Comparison of ENCODE assay signal across 8 cellular contexts in the genomic region with DNA sequence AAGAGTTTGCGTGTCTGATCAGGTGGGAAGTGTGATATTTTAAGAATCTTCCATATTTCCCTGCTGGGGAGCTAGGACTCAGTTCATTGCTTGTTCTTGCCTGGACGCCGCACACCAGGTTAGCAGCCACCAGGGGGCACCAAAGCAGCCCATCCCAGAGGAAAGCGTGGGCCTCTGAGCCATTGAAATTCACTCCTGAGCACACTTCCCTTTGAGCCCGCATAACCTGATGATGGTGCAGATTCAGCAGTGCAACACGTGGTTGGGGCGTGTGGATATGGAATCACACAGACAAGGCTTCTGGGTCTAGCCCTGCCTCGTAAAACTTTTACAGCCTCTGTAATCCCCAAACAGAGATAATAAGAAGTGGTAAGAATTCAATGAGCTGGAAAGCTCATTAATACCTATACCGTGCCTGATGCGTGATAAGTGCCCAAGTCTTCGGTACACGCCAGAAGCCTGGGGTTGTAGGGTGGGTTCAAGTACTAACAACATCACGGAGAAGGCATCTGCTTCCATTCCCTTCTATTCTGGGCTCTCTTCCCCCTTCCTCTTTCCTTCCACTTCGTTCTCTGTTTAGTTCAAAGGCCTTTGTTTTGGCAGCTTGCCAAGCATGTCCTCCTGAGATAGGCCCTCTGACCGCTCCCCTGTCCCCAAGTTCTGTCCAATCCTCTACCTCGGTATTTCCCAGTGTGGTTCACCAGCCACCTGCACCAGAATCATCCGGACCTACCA.
DNase-seq lines count a peak whose midpoint lies in the region; ATAC-seq and TF ChIP-seq lines count a peak whose summit lies in the region.

No MANE protein-coding gene starts in this region.

- H3K18ac ChIP-seq in mesenchymal stem cell (ENCODE audit: low read depth in 1 of 2, low read length in 2 of 2), result no peak overlapping the region

- no peak overlapping the region for H2AFZ ChIP-seq in mesenchymal stem cell (ENCODE audit: low read depth, low read length)

- H3K9me3 Mint-ChIP-seq in CD8-positive, alpha-beta T cell, result peaks cover 5% of the 10 kb centered on the region
- H3K9me3 Mint-ChIP-seq in activated CD8-positive, alpha-beta T cell treated with anti-CD3 and anti-CD28 coated beads, Interleukin-2, amount 10 ng/mL, durations not matched to agents 7 days and 5 days (ENCODE audit: insufficient read depth), result no peaks in the 10 kb centered on the region

- no peak overlapping the region for H4K91ac ChIP-seq in mesenchymal stem cell (ENCODE audit: low read length)

- H3K4me1 Mint-ChIP-seq in CD8-positive, alpha-beta T cell (ENCODE audit: low read depth), result peaks cover 5% of the 10 kb centered on the region
- peaks cover 10% of the 10 kb centered on the region for H3K4me1 Mint-ChIP-seq in activated CD8-positive, alpha-beta T cell treated with anti-CD3 and anti-CD28 coated beads, Interleukin-2, amount 10 ng/mL, durations not matched to agents 7 days and 5 days (ENCODE audit: low read depth)

- H3K27ac Mint-ChIP-seq in CD8-positive, alpha-beta T cell, result no peak overlapping the region
- H3K27ac Mint-ChIP-seq in activated CD8-positive, alpha-beta T cell treated with anti-CD3 and anti-CD28 coated beads, Interleukin-2, amount 10 ng/mL, durations not matched to agents 7 days and 5 days, result no peak overlapping the region

- no peak overlapping the region for H2BK15ac ChIP-seq in mesenchymal stem cell (ENCODE audit: low read depth, poor library complexity, severe bottlenecking)

- H3K4me1 ChIP-seq in CD8-positive, alpha-beta T cell (ENCODE audit: insufficient read depth, low read length), result no peaks in the 10 kb centered on the region
- peaks cover 5% of the 10 kb centered on the region for H3K4me1 ChIP-seq in mesenchymal stem cell (ENCODE audit: control insufficient read depth, insufficient read depth, low read depth, low read length)

- H4K8ac ChIP-seq in mesenchymal stem cell (ENCODE audit: low read length), result no peak overlapping the region

- H3K4me3 ChIP-seq in CD8-positive, alpha-beta T cell (ENCODE audit: low read depth, low read length), result no peak overlapping the region
- H3K4me3 ChIP-seq in mesenchymal stem cell (ENCODE audit: insufficient read depth in 1 of 2, low read depth in 1 of 2, low read length in 2 of 2), result peak overlapping the region in 1 of 2 experiments; percentile 9

- ATAC-seq in CD8-positive, alpha-beta T cell, result peak; percentile 84
- ATAC-seq in GM19438 (IDR thresholded peaks at IDR 0.05; ENCODE audit: low read depth, unreplicated experiment), result peak; percentile 90
- peak; percentile 75 for ATAC-seq in HG03521 (IDR thresholded peaks at IDR 0.05; ENCODE audit: unreplicated experiment)
- peak; percentile 88 for ATAC-seq in activated CD8-positive, alpha-beta T cell treated with anti-CD3 and anti-CD28 coated beads, Interleukin-2, amount 10 ng/mL, durations not matched to agents 7 days and 5 days

- no peak overlapping the region for H3K4me2 ChIP-seq in mesenchymal stem cell (ENCODE audit: low read length, poor library complexity, severe bottlenecking)

- POLR2A ChIA-PET in CD8-positive, alpha-beta T cell (lab: Charles Lee), result interaction anchor here (1.2 kb wide), 1 partner anchor 34 kb away, joined by 3 read pairs; no protein-coding TSS in a partner anchor
- POLR2A ChIA-PET in activated CD8-positive, alpha-beta T cell treated with anti-CD3 and anti-CD28 coated beads, Interleukin-2, amount 10 ng/mL, durations not matched to agents 7 days and 5 days (lab: Charles Lee), result no interaction called here

- peak overlapping the region; percentile 61 for H3K9ac ChIP-seq in mesenchymal stem cell (ENCODE audit: low read length)

- H3K4me3 Mint-ChIP-seq in CD8-positive, alpha-beta T cell, result no peak overlapping the region
- H3K4me3 Mint-ChIP-seq in activated CD8-positive, alpha-beta T cell treated with anti-CD3 and anti-CD28 coated beads, Interleukin-2, amount 10 ng/mL, durations not matched to agents 7 days and 5 days, result no peak overlapping the region

- no peak overlapping the region for H2BK12ac ChIP-seq in mesenchymal stem cell (ENCODE audit: low read length in 2 of 2)

- H3K4ac ChIP-seq in mesenchymal stem cell (ENCODE audit: low read depth in 1 of 2, low read length in 2 of 2), result no peak overlapping the region

- peak; percentile 46 to 84 (median 68) for DNase-seq in CD8-positive, alpha-beta T cell
- DNase-seq in NCI-H748 treated with DMSO at 0.1 percent for 48 hours (lab: John Stamatoyannopoulos, UW), result peak; percentile 51
- peak; percentile 74 for DNase-seq in activated CD8-positive, alpha-beta T cell treated with anti-CD3 and anti-CD28 coated beads, Interleukin-2, amount 10 ng/mL, durations not matched to agents 7 days and 5 days
- peak; percentile 65 for DNase-seq in effector CD8-positive, alpha-beta T cell (lab: John Stamatoyannopoulos, UW)
- DNase-seq in mesenchymal stem cell, result peak; percentile 81
- peak; percentile 55 for DNase-seq in stimulated activated CD8-positive, alpha-beta memory T cell treated with anti-CD3 and anti-CD28 coated beads, Interleukin-15, amount 100 ng/mL, for 1 hour (ENCODE audit: low read depth)

- H3K36me3 Mint-ChIP-seq in CD8-positive, alpha-beta T cell, result no peaks in the 10 kb centered on the region
- H3K36me3 Mint-ChIP-seq in activated CD8-positive, alpha-beta T cell treated with anti-CD3 and anti-CD28 coated beads, Interleukin-2, amount 10 ng/mL, durations not matched to agents 7 days and 5 days (ENCODE audit: low read depth), result no peaks in the 10 kb centered on the region

- no peak overlapping the region for H2BK120ac ChIP-seq in mesenchymal stem cell (ENCODE audit: low read depth, low read length)

- H3K23ac ChIP-seq in mesenchymal stem cell (ENCODE audit: low read length in 2 of 2), result no peak overlapping the region

- no peaks in the 10 kb centered on the region for H3K27me3 Mint-ChIP-seq in CD8-positive, alpha-beta T cell (ENCODE audit: low read depth)
- H3K27me3 Mint-ChIP-seq in activated CD8-positive, alpha-beta T cell treated with anti-CD3 and anti-CD28 coated beads, Interleukin-2, amount 10 ng/mL, durations not matched to agents 7 days and 5 days (ENCODE audit: low read depth), result peaks cover 6% of the 10 kb centered on the region

- 44% methylated on average over 14 of the region's 17 CpGs for WGBS in mesenchymal stem cell

- H2BK5ac ChIP-seq in mesenchymal stem cell (ENCODE audit: low read depth, low read length, poor library complexity, severe bottlenecking), result no peak overlapping the region

- no peaks in the 10 kb centered on the region for H3K36me3 ChIP-seq in CD8-positive, alpha-beta T cell (ENCODE audit: insufficient read depth, low read length)
- H3K36me3 ChIP-seq in mesenchymal stem cell (ENCODE audit: control insufficient read depth in 1 of 2, insufficient read depth in 2 of 2, low read depth in 1 of 2, low read length in 2 of 2), result no peaks in the 10 kb centered on the region

- H2AK5ac ChIP-seq in mesenchymal stem cell (ENCODE audit: low read length, severe bottlenecking), result no peak overlapping the region

- H3K79me1 ChIP-seq in mesenchymal stem cell (replicated peaks; ENCODE audit: low read length, poor library complexity, severe bottlenecking), result no peaks in the 10 kb centered on the region

- peak; percentile 88 for TF ChIP-seq CTCF in CD8-positive, alpha-beta T cell (IDR thresholded peaks at IDR 0.05)

- CTCF ChIA-PET in CD8-positive, alpha-beta T cell (lab: Charles Lee), result interaction anchor here (0.6 to 7.9 kb wide), 28 partner anchors 10 to 710 kb away, joined by 3 to 166 read pairs (median 4); no protein-coding TSS in a partner anchor
- CTCF ChIA-PET in activated CD8-positive, alpha-beta T cell treated with anti-CD3 and anti-CD28 coated beads, Interleukin-2, amount 10 ng/mL, durations not matched to agents 7 days and 5 days (lab: Charles Lee), result interaction anchor here (0.6 to 3.8 kb wide), 41 partner anchors 11 to 676 kb away, joined by 3 to 84 read pairs (median 5); a partner anchor contains a TSS

- no peak overlapping the region for H3K27ac ChIP-seq in CD8-positive, alpha-beta T cell (ENCODE audit: low read depth, low read length)
- H3K27ac ChIP-seq in mesenchymal stem cell (ENCODE audit: low read length, poor library complexity, severe bottlenecking), result no peak overlapping the region

- no peak overlapping the region for H3K14ac ChIP-seq in mesenchymal stem cell (ENCODE audit: low read length in 2 of 2)

- no peaks in the 10 kb centered on the region for H3K27me3 ChIP-seq in CD8-positive, alpha-beta T cell (ENCODE audit: insufficient read depth, low read length)
- H3K27me3 ChIP-seq in mesenchymal stem cell (ENCODE audit: control insufficient read depth in 1 of 2, insufficient read depth in 1 of 2, low read length in 2 of 2), result peaks cover 24 to 43% of the 10 kb centered on the region in 2 experiments

- no peaks in the 10 kb centered on the region for H3K9me3 ChIP-seq in CD8-positive, alpha-beta T cell (ENCODE audit: low read length)
- H3K9me3 ChIP-seq in mesenchymal stem cell (ENCODE audit: control insufficient read depth, low read length), result peaks cover 12% of the 10 kb centered on the region

- intact Hi-C loops in CD8-positive, alpha-beta T cell (cut with DNase I, micrococcal nuclease), result loop anchor here (1.0 to 10.0 kb wide), 6 partner anchors 34 to 705 kb away; a partner anchor contains a TSS
